In genomic region chr1:234468580-234468979, GRCh38 we compare ENCODE assay signal across 21 cellular contexts. TPM values are rescaled to one million over a fixed set of nuclear protein-coding genes. Genes with fewer than 3 reads are reported as not detected.
DNase-seq lines count a peak whose midpoint lies in the region; ATAC-seq and TF ChIP-seq lines count a peak whose summit lies in the region.
"Had no signal": no experiment of that assay in that cellular context is flagged by ENCODE, and none has a peak within 500 bp of the region (broad histone marks: within the 10 kb centered on the region; RNA-seq: fewer than 3 reads in every experiment).

No MANE protein-coding gene starts in this region.

- TF ChIP-seq CTCF in Peyer's patch (IDR thresholded peaks at IDR 0.05) (no peak), mucosa of descending colon (IDR thresholded peaks at IDR 0.05) (no peak)

- H3K36me3 Mint-ChIP-seq in central memory CD8-positive, alpha-beta T cell (ENCODE audit: insufficient read depth), result peaks cover 10% of the 10 kb centered on the region

- no peak overlapping the region for H3K27ac ChIP-seq in trophoblast cell (ENCODE audit: low read depth, low read length)
- H3K27ac ChIP-seq in Peyer's patch, result no peak overlapping the region
- H3K27ac ChIP-seq: 22Rv1, A549, C4-2B had no signal

- no peak overlapping the region for H2BK12ac ChIP-seq in trophoblast cell (ENCODE audit: low read length)

- no peaks in the 10 kb centered on the region for H3K27me3 ChIP-seq in trophoblast cell (ENCODE audit: insufficient read depth, low read length)
- no peaks in the 10 kb centered on the region for H3K27me3 ChIP-seq in Peyer's patch

- no peaks in the 10 kb centered on the region for H3K36me3 ChIP-seq in trophoblast cell (ENCODE audit: control insufficient read depth in 1 of 2, insufficient read depth in 2 of 2, low read length in 2 of 2)
- H3K36me3 ChIP-seq in Peyer's patch, result peaks cover 0 to 18% (median 0%) of the 10 kb centered on the region in 3 donors
- H3K36me3 ChIP-seq in mucosa of descending colon (ENCODE audit: low read depth), result no peaks in the 10 kb centered on the region

- H2AK5ac ChIP-seq in trophoblast cell (ENCODE audit: low read length), result no peak overlapping the region

- H3K23ac ChIP-seq in trophoblast cell (ENCODE audit: low read length), result no peak overlapping the region

- H3K4me1 ChIP-seq in trophoblast cell (ENCODE audit: control insufficient read depth in 1 of 2, insufficient read depth in 2 of 2, low read length in 2 of 2) (no peaks in the 10 kb centered on the region), Peyer's patch (no peaks in the 10 kb centered on the region), mucosa of descending colon (ENCODE audit: low read depth) (no peaks in the 10 kb centered on the region)
- H3K4me1 ChIP-seq: Caco-2 had no signal

- no peaks in the 10 kb centered on the region for H3K79me2 ChIP-seq in trophoblast cell (ENCODE audit: control insufficient read depth, insufficient read depth, low read length, poor library complexity)

- peak overlapping the region; percentile 47 for H3K4me3 ChIP-seq in trophoblast cell (ENCODE audit: low read depth, low read length)
- no peak overlapping the region for H3K4me3 ChIP-seq in Peyer's patch
- H3K4me3 ChIP-seq in mucosa of descending colon, result no peak overlapping the region
- H3K4me3 ChIP-seq: A549, GM12878 had no signal

- no peak overlapping the region for H4K12ac ChIP-seq in trophoblast cell (ENCODE audit: low read depth, low read length)

- no peak overlapping the region for H3K4ac ChIP-seq in trophoblast cell (ENCODE audit: low read depth, low read length)

- H3K9me3 Mint-ChIP-seq in central memory CD8-positive, alpha-beta T cell, result no peaks in the 10 kb centered on the region
- H3K9me3 Mint-ChIP-seq: CD4-positive, alpha-beta T cell; HFFc6 had no signal

- H3K9me3 ChIP-seq in trophoblast cell (ENCODE audit: insufficient read depth, low read depth, low read length) (no peaks in the 10 kb centered on the region), Peyer's patch (no peaks in the 10 kb centered on the region), mucosa of descending colon (no peaks in the 10 kb centered on the region)
- H3K9me3 ChIP-seq: A549, Caco-2 had no signal

- no CpG with 5 or more reads among the region's 1 CpG for WGBS in trophoblast cell (ENCODE audit: extremely low coverage, insufficient coverage, insufficient read length)

- no peak for ATAC-seq in central memory CD8-positive, alpha-beta T cell (replicated peaks; ENCODE audit: extremely low read depth, poor library complexity, severe bottlenecking)
- ATAC-seq in mucosa of descending colon, result no peak
- ATAC-seq: A549, GM12878, HCT116 had no signal

- no peak overlapping the region for H3K14ac ChIP-seq in trophoblast cell (ENCODE audit: low read length)

- H3K4me1 Mint-ChIP-seq in central memory CD8-positive, alpha-beta T cell, result no peaks in the 10 kb centered on the region

- peak overlapping the region; percentile 33 for H3K27ac Mint-ChIP-seq in central memory CD8-positive, alpha-beta T cell (ENCODE audit: low read depth)
- H3K27ac Mint-ChIP-seq: CD4-positive, alpha-beta T cell; HFFc6 had no signal

- no peak overlapping the region for H2AFZ ChIP-seq in trophoblast cell (ENCODE audit: insufficient read depth, low read length, poor library complexity)

- intact Hi-C loops in mucosa of descending colon (cut with DNase I, micrococcal nuclease), result no loop called here

- no peak overlapping the region for H4K91ac ChIP-seq in trophoblast cell (ENCODE audit: low read depth, low read length)

- H3K4me2 ChIP-seq in trophoblast cell (ENCODE audit: low read length), result no peak overlapping the region
- H3K4me2 ChIP-seq: A549 had no signal

- no peak overlapping the region for H3K18ac ChIP-seq in trophoblast cell (ENCODE audit: low read length)

- no peak overlapping the region for H2BK5ac ChIP-seq in trophoblast cell (ENCODE audit: low read depth, low read length, poor library complexity)

- DNase-seq in DMS53 (lab: John Stamatoyannopoulos, UW), result peak; percentile 49
- DNase-seq in DMS53 treated with DMSO at 0.1 percent for 48 hours (lab: John Stamatoyannopoulos, UW; ENCODE audit: unreplicated experiment), result no peak
- peak; percentile 31 for DNase-seq in NCI-H69 (lab: John Stamatoyannopoulos, UW)
- no peak for DNase-seq in central memory CD8-positive, alpha-beta T cell (ENCODE audit: low spot score in 2 of 2)
- DNase-seq in trophoblast cell, result peak in 1 of 2 donors; percentile 45
- no peak for DNase-seq in Peyer's patch
- no peak for DNase-seq in mucosa of descending colon
- DNase-seq: AML-193; Caco-2; CD4-positive, alpha-beta T cell; DMS153; DND-41; EL; GOT3; H7; HFFc6 had no signal

- H3K79me1 ChIP-seq in trophoblast cell (ENCODE audit: low read length), result no peaks in the 10 kb centered on the region

- no peak overlapping the region for H3K4me3 Mint-ChIP-seq in central memory CD8-positive, alpha-beta T cell
- H3K4me3 Mint-ChIP-seq: CD4-positive, alpha-beta T cell; HFFc6 had no signal

- H4K8ac ChIP-seq in trophoblast cell (ENCODE audit: low read depth, low read length), result no peak overlapping the region

- no peak overlapping the region for H3K9ac ChIP-seq in trophoblast cell (ENCODE audit: low read length)

- TF ChIP-seq POLR2A in Peyer's patch (IDR thresholded peaks at IDR 0.05), result no peak

- H2BK120ac ChIP-seq in trophoblast cell (ENCODE audit: insufficient read depth, low read length, poor library complexity), result no peak overlapping the region

- H3K27me3 Mint-ChIP-seq in central memory CD8-positive, alpha-beta T cell, result no peaks in the 10 kb centered on the region
- H3K27me3 Mint-ChIP-seq: CD4-positive, alpha-beta T cell had no signal

RNA-seq across cellular contexts. Expression of gene TARBP1, which starts 10.4 kb away (rescaled TPM):
- 7.2 and 7.8 TPM in 2 replicates for polyA plus RNA-seq in trophoblast cell (2013)
- total RNA-seq in Peyer's patch (10 to 100 TPM; 19.3 to 52.0 (median 36.3) TPM), mucosa of descending colon (10 to 100 TPM; 16.2 to 29.5 (median 23.5) TPM)

Comparison
In these comparisons a context has a peak if more than half of its experiments do, and no peak if none do; other contexts are left out.
1. DNase-seq: peak in DMS53 (single experiment) and NCI-H69 (single experiment); none in DMS53 treated with DMSO at 0.1 percent for 48 hours (single experiment), central memory CD8-positive, alpha-beta T cell (0 of 2), Peyer's patch (0 of 3) and mucosa of descending colon (0 of 3).